In the genomic region with DNA sequence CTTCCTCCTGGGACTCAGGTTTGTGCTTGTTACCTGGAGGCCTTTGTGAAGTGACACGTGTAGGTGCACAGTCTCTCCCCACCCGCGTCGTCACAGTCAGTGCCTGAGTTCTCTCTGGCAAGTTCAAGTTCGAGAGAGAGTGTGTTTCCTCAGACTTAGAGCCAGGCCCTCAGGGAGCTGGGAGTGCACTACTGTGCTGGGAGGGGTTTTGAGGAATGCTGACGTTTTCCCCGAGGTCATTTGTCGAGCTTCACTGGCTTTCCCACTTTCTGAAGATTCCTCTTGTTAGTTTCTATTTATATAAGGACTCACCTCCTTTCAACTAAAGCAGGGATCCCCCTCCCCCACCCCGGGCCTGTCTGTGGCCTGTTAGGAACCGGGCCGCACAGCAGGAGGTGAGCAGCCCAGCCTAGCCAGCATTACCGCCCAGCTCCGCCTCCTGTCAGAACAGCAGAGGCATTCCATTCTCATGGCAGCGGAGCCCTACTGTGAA, we compare ENCODE assay signal across 10 cellular contexts.
DNase-seq lines count a peak whose midpoint lies in the region; ATAC-seq, FAIRE-seq and TF ChIP-seq lines count a peak whose summit lies in the region.
"Had no signal": no experiment of that assay in that cellular context is flagged by ENCODE, and none has a peak within 500 bp of the region (broad histone marks: within the 10 kb centered on the region; RNA-seq: fewer than 3 reads in every experiment).

No MANE protein-coding gene starts in this region.

- no peak overlapping the region for H3K4me3 Mint-ChIP-seq in effector memory CD8-positive, alpha-beta T cell

- in situ Hi-C loops in GM23248 (cut with MboI) = no loop called here
- in situ Hi-C loops in GM13976 (cut with MboI; ENCODE audit: low sequenced_read_pairs, unreplicated experiment) = no loop called here

- H3K9me3 ChIP-seq in fibroblast of lung (ENCODE audit: control insufficient read depth, insufficient read depth, low read depth, low read length) = no peaks in the 10 kb centered on the region
- peaks cover 5% of the 10 kb centered on the region for H3K9me3 ChIP-seq in neuron (ENCODE audit: low read length)
- H3K9me3 ChIP-seq in GM23248 (ENCODE audit: low read depth) = no peaks in the 10 kb centered on the region
- H3K9me3 ChIP-seq: Peyer's patch had no signal

- 1 to 4% methylated on average over 14 of the region's 14 CpGs for WGBS in GM23248 (ENCODE audit: low coverage in 1 of 2, low lambda C conversion rate in 2 of 2, missing lambda C conversion rate in 2 of 2), 2 experiments

- no peak overlapping the region for H3K27ac Mint-ChIP-seq in effector memory CD8-positive, alpha-beta T cell

- TF ChIP-seq CTCF in fibroblast of lung (conservative IDR thresholded peaks at IDR 0.05 in 1 of 2, IDR thresholded peaks at IDR 0.05 in 1 of 2; ENCODE audit: low read depth in 1 of 2, low read length in 2 of 2) = no peak
- TF ChIP-seq CTCF in GM13976 (IDR thresholded peaks at IDR 0.05; ENCODE audit: borderline replicate concordance, control extremely low read depth, extremely low read depth, insufficient read depth, missing control alignments) = no peak

- H3K79me2 ChIP-seq in fibroblast of lung (ENCODE audit: control insufficient read depth, insufficient read depth, low read length) = no peaks in the 10 kb centered on the region
- H3K79me2 ChIP-seq in GM23248 (ENCODE audit: insufficient read depth) = no peaks in the 10 kb centered on the region

- H3K36me3 ChIP-seq in fibroblast of lung (ENCODE audit: control insufficient read depth, insufficient read depth, low read length) (no peaks in the 10 kb centered on the region), neuron (ENCODE audit: insufficient read depth, low read length) (no peaks in the 10 kb centered on the region), GM23248 (ENCODE audit: low read depth) (no peaks in the 10 kb centered on the region)
- H3K36me3 ChIP-seq: Peyer's patch had no signal

- H3K9me3 Mint-ChIP-seq in effector memory CD8-positive, alpha-beta T cell = peaks cover 0 to 3% of the 10 kb centered on the region in 2 donors

- H3K36me3 Mint-ChIP-seq in effector memory CD8-positive, alpha-beta T cell (ENCODE audit: insufficient read depth) = no peaks in the 10 kb centered on the region

- no peak for ATAC-seq in effector memory CD8-positive, alpha-beta T cell (replicated peaks)

- H3K4me1 Mint-ChIP-seq in effector memory CD8-positive, alpha-beta T cell (ENCODE audit: low read depth in 2 of 2) = no peaks in the 10 kb centered on the region

- no peak overlapping the region for H3K27ac ChIP-seq in fibroblast of lung (ENCODE audit: insufficient read depth, low read length)
- no peak overlapping the region for H3K27ac ChIP-seq in GM23248
- H3K27ac ChIP-seq: Peyer's patch had no signal

- no peaks in the 10 kb centered on the region for H3F3A ChIP-seq in GM23248 (ENCODE audit: insufficient read depth)

- no peak overlapping the region for H3K4me2 ChIP-seq in fibroblast of lung (ENCODE audit: extremely low read depth, insufficient read depth, low read length)
- H3K4me2 ChIP-seq in GM23248 (ENCODE audit: unreplicated experiment) = no peak overlapping the region

- H3K27me3 ChIP-seq in fibroblast of lung (ENCODE audit: control insufficient read depth, insufficient read depth, low read length) = no peaks in the 10 kb centered on the region
- H3K27me3 ChIP-seq in neuron (ENCODE audit: insufficient read depth, low read length) = no peaks in the 10 kb centered on the region
- no peaks in the 10 kb centered on the region for H3K27me3 ChIP-seq in GM23248 (replicated peaks; ENCODE audit: insufficient read depth)
- H3K27me3 ChIP-seq: Peyer's patch had no signal

- H3K27me3 Mint-ChIP-seq in effector memory CD8-positive, alpha-beta T cell = peaks cover 0 to 5% of the 10 kb centered on the region in 2 donors

- peak; percentile 99 for FAIRE-seq in RCC 7860 (lab: Jason Lieb, UNC)

- no peak overlapping the region for H3K9ac ChIP-seq in fibroblast of lung (ENCODE audit: insufficient read depth, low read length)
- no peak overlapping the region for H3K9ac ChIP-seq in GM23248

- no peaks in the 10 kb centered on the region for H4K20me1 ChIP-seq in fibroblast of lung (ENCODE audit: control insufficient read depth, extremely low read depth, insufficient read depth, low read length)
- no peaks in the 10 kb centered on the region for H4K20me1 ChIP-seq in GM23248 (ENCODE audit: insufficient read depth)

- no peaks in the 10 kb centered on the region for H3K4me1 ChIP-seq in fibroblast of lung (ENCODE audit: control insufficient read depth, extremely low read depth, insufficient read depth, low read length)
- H3K4me1 ChIP-seq in neuron (ENCODE audit: insufficient read depth, low read length) = peaks cover 28% of the 10 kb centered on the region
- H3K4me1 ChIP-seq in GM23248 (ENCODE audit: insufficient read depth) = no peaks in the 10 kb centered on the region
- H3K4me1 ChIP-seq: Peyer's patch had no signal

- H2AFZ ChIP-seq in fibroblast of lung (ENCODE audit: low read length) (no peak overlapping the region), neuron (ENCODE audit: low read depth, low read length) (peak overlapping the region; percentile 60), GM23248 (no peak overlapping the region)

- H3K4me3 ChIP-seq in fibroblast of lung (replicated peaks in 1 of 4; ENCODE audit: control extremely low read depth in 1 of 4, insufficient read depth in 1 of 4, low read depth in 3 of 4, low read length in 4 of 4) (no peak overlapping the region), neuron (ENCODE audit: low read length) (peak overlapping the region; percentile 50), GM23248 (no peak overlapping the region)
- H3K4me3 ChIP-seq: Peyer's patch had no signal

- DNase-seq in ELF-1 (ENCODE audit: low read depth, low spot score) (peak; percentile 98), RCC 7860 (ENCODE audit: low spot score) (peak; percentile 99), fibroblast of lung (ENCODE audit: low read depth in 2 of 2) (peak; percentile 8 to 35), GM23248 (no peak), GM13976 (ENCODE audit: low spot score) (no peak), Kasumi-1 (lab: John Stamatoyannopoulos, UW) (no peak)
- DNase-seq in effector memory CD8-positive, alpha-beta T cell = no peak
- DNase-seq: GDM1, Peyer's patch had no signal

- H3K9me2 ChIP-seq in GM23248 (ENCODE audit: insufficient read depth) = no peaks in the 10 kb centered on the region

Comparison
In these comparisons a context has a peak if more than half of its experiments do, and no peak if none do; other contexts are left out.
1. DNase-seq: peak in ELF-1 (single experiment), RCC 7860 (single experiment) and fibroblast of lung (2 of 2); none in effector memory CD8-positive, alpha-beta T cell (0 of 3), GM23248 (single experiment), GM13976 (single experiment) and Kasumi-1 (0 of 2).